ENCODE assay signal across 9 cellular contexts in the genomic region with DNA sequence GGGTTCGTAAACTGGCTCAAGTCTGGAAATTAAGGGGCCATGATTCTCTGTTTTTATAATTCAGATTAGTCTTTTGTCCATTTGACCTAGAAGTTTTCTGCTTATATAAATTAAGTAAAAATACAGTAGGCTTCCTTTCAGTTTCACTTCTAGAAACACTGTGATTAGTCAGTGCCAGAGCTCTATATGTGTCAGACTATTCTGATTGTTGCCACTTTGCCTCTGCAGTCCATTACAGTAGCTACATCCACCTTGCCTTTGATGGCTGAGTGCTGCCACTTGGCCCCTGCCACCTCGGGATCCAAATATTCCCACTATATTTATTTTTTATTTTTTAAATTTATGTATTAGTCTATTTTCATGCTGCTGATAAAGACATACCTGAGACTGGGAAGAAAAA. TPM values are rescaled to one million over a fixed set of nuclear protein-coding genes. Genes with fewer than 3 reads are reported as not detected.
A peak's percentile ranks its signal among the peaks of the same experiment; 100 is the strongest.
DNase-seq lines count a peak whose midpoint lies in the region; ATAC-seq and TF ChIP-seq lines count a peak whose summit lies in the region.
"Had no signal": no experiment of that assay in that cellular context is flagged by ENCODE, and none has a peak within 500 bp of the region (broad histone marks: within the 10 kb centered on the region; RNA-seq: fewer than 3 reads in every experiment).

No MANE protein-coding gene starts in this region.

- peak overlapping the region; percentile 25 for H3K4me2 ChIP-seq in fibroblast of lung (ENCODE audit: extremely low read depth, insufficient read depth, low read length)

- H3K79me2 ChIP-seq in fibroblast of lung (ENCODE audit: control insufficient read depth, insufficient read depth, low read length) = no peaks in the 10 kb centered on the region

- CTCF ChIA-PET in CD4-positive, alpha-beta T cell (lab: Charles Lee) = no interaction called here

- H3K27ac Mint-ChIP-seq in CD4-positive, alpha-beta T cell = no peak overlapping the region

- DNase-seq in fibroblast of lung (ENCODE audit: low read depth in 2 of 2) = peak in 1 of 2 donors; percentile 17
- no peak for DNase-seq in NCI-H345 treated with DMSO at 0.1 percent for 48 hours (lab: John Stamatoyannopoulos, UW; ENCODE audit: unreplicated experiment)
- no peak for DNase-seq in aorta
- DNase-seq in CD4-positive, alpha-beta T cell = no peak

- H3K4me1 ChIP-seq in fibroblast of lung (ENCODE audit: control insufficient read depth, extremely low read depth, insufficient read depth, low read length) (no peaks in the 10 kb centered on the region), aorta (ENCODE audit: control insufficient read depth in 1 of 2, insufficient read depth in 2 of 2, low read length in 2 of 2) (no peaks in the 10 kb centered on the region)

- H3K27ac ChIP-seq in fibroblast of lung (ENCODE audit: insufficient read depth, low read length) (no peak overlapping the region), aorta (ENCODE audit: low read depth in 1 of 2, low read length in 2 of 2) (no peak overlapping the region)
- H3K27ac ChIP-seq in CD4-positive, alpha-beta T cell (ENCODE audit: low read depth, low read length) = no peak overlapping the region

- POLR2A ChIA-PET in CD4-positive, alpha-beta T cell (lab: Charles Lee) = no interaction called here

- H3K36me3 Mint-ChIP-seq in CD4-positive, alpha-beta T cell (ENCODE audit: low read depth) = peaks cover 19% of the 10 kb centered on the region

- no peak for TF ChIP-seq CTCF in fibroblast of lung (conservative IDR thresholded peaks at IDR 0.05 in 1 of 2, IDR thresholded peaks at IDR 0.05 in 1 of 2; ENCODE audit: low read depth in 1 of 2, low read length in 2 of 2)
- no peak for TF ChIP-seq CTCF in CD4-positive, alpha-beta T cell (IDR thresholded peaks at IDR 0.05)

- no peaks in the 10 kb centered on the region for H3K4me1 Mint-ChIP-seq in CD4-positive, alpha-beta T cell (ENCODE audit: low read depth)

- H3K9ac ChIP-seq in fibroblast of lung (ENCODE audit: insufficient read depth, low read length) = no peak overlapping the region

- no peaks in the 10 kb centered on the region for H3K36me3 ChIP-seq in fibroblast of lung (ENCODE audit: control insufficient read depth, insufficient read depth, low read length)
- no peaks in the 10 kb centered on the region for H3K36me3 ChIP-seq in aorta (ENCODE audit: control insufficient read depth in 1 of 2, insufficient read depth in 2 of 2, low read length in 1 of 2)

- no peaks in the 10 kb centered on the region for H4K20me1 ChIP-seq in fibroblast of lung (ENCODE audit: control insufficient read depth, extremely low read depth, insufficient read depth, low read length)

- H2AFZ ChIP-seq in fibroblast of lung (ENCODE audit: low read length) = peak overlapping the region; percentile 17

- 87% methylated on average over 2 of the region's 2 CpGs for WGBS in aorta, 2 donors

- H3K9me3 ChIP-seq in fibroblast of lung (ENCODE audit: control insufficient read depth, insufficient read depth, low read depth, low read length) (no peaks in the 10 kb centered on the region), aorta (ENCODE audit: control insufficient read depth, low read length) (peaks cover 2% of the 10 kb centered on the region)
- no peaks in the 10 kb centered on the region for H3K9me3 ChIP-seq in CD4-positive, alpha-beta T cell (ENCODE audit: control insufficient read depth, low read length)

- H3K27me3 Mint-ChIP-seq in CD4-positive, alpha-beta T cell = no peaks in the 10 kb centered on the region

- no peaks in the 10 kb centered on the region for H3K27me3 ChIP-seq in fibroblast of lung (ENCODE audit: control insufficient read depth, insufficient read depth, low read length)
- no peaks in the 10 kb centered on the region for H3K27me3 ChIP-seq in aorta (ENCODE audit: control insufficient read depth in 1 of 2, insufficient read depth in 2 of 2, low read length in 1 of 2)
- no peaks in the 10 kb centered on the region for H3K27me3 ChIP-seq in CD4-positive, alpha-beta T cell (ENCODE audit: control insufficient read depth, insufficient read depth, low read length)

- H3K4me3 Mint-ChIP-seq in CD4-positive, alpha-beta T cell = no peak overlapping the region

- H3K4me3 ChIP-seq in fibroblast of lung (replicated peaks in 1 of 4; ENCODE audit: control extremely low read depth in 1 of 4, insufficient read depth in 1 of 4, low read depth in 3 of 4, low read length in 4 of 4) = no peak overlapping the region
- no peak overlapping the region for H3K4me3 ChIP-seq in aorta (ENCODE audit: low read length in 2 of 2)

- intact Hi-C loops in aorta (cut with DNase I) = no loop called here
- intact Hi-C loops in CD4-positive, alpha-beta T cell (cut with DNase I, micrococcal nuclease) = no loop called here

- H3K9me3 Mint-ChIP-seq in CD4-positive, alpha-beta T cell = peaks cover 9% of the 10 kb centered on the region

- ATAC-seq in GM18502 (IDR thresholded peaks at IDR 0.05; ENCODE audit: poor library complexity, unreplicated experiment) (peak; percentile 99), GM21390 (IDR thresholded peaks at IDR 0.05; ENCODE audit: unreplicated experiment) (peak; percentile 95), HG03378 (IDR thresholded peaks at IDR 0.05; ENCODE audit: unreplicated experiment) (peak; percentile 96), aorta (ENCODE audit: low FRiP score) (no peak), esophagus mucosa (no peak)
- ATAC-seq in CD4-positive, alpha-beta T cell (ENCODE audit: poor library complexity) = no peak

RNA-seq across cellular contexts. Expression of gene ZC2HC1B, which starts 7.9 kb away (rescaled TPM):
- not detected in 2 replicates for total RNA-seq in fibroblast of lung
- polyA plus RNA-seq in fibroblast of lung = not detected in 2 replicates
- not detected in 2 replicates for polyA plus RNA-seq in fibroblast of lung (2012)
- polyA minus RNA-seq in fibroblast of lung (ENCODE audit: low replicate concordance) = not detected in 2 replicates
- total RNA-seq in aorta = not detected
- polyA plus RNA-seq in aorta = not detected
- not detected for total RNA-seq in CD4-positive, alpha-beta T cell
- total RNA-seq in esophagus mucosa = not detected
- total RNA-seq: SK-MEL-5 had no signal

RNA-seq across cellular contexts. Expression of gene LTV1, which starts 29.1 kb away (rescaled TPM):
- 17.5 and 18.2 TPM in 2 replicates for total RNA-seq in fibroblast of lung
- polyA plus RNA-seq in fibroblast of lung = 30.2 and 37.0 TPM in 2 replicates
- polyA plus RNA-seq in fibroblast of lung (2012) = 25.5 and 33.8 TPM in 2 replicates
- 0.35 and 0.85 TPM in 2 replicates for polyA minus RNA-seq in fibroblast of lung (ENCODE audit: low replicate concordance)
- total RNA-seq in aorta = 10 to 100 TPM; 16.5 to 16.7 TPM
- 10 to 100 TPM; 20.2 to 20.3 TPM for polyA plus RNA-seq in aorta
- 10 to 100 TPM; 27.0 to 28.5 TPM for total RNA-seq in CD4-positive, alpha-beta T cell
- 14.4 TPM for total RNA-seq in esophagus mucosa

Comparison
In these comparisons a context has a peak if more than half of its experiments do, and no peak if none do; other contexts are left out.
1. ATAC-seq: peak in GM18502 (single experiment), GM21390 (single experiment) and HG03378 (single experiment); none in aorta (single experiment), CD4-positive, alpha-beta T cell (single experiment) and esophagus mucosa (single experiment).